In genomic region chr2:203786912-203787311, GRCh38 we compare ENCODE assay signal across 9 cellular contexts.
DNase-seq lines count a peak whose midpoint lies in the region; ATAC-seq, FAIRE-seq and TF ChIP-seq lines count a peak whose summit lies in the region.
"Had no signal": no experiment of that assay in that cellular context is flagged by ENCODE, and none has a peak within 500 bp of the region (broad histone marks: within the 10 kb centered on the region; RNA-seq: fewer than 3 reads in every experiment).

No MANE protein-coding gene starts in this region.

- peak in 1 of 2 donors; percentile 29 for DNase-seq in breast epithelium (ENCODE audit: low spot score in 2 of 2)
- DNase-seq in MCF 10A (ENCODE audit: unreplicated experiment), result no peak
- peak; percentile 42 for DNase-seq in amniotic epithelial cell (ENCODE audit: low read depth)
- DNase-seq in HepG2 (ENCODE audit: low spot score), result peak; percentile 41
- no peak for DNase-seq in activated naive CD4-positive, alpha-beta T cell treated with anti-CD3 and anti-CD28 coated beads, Interleukin-2, amount 50 U/mL, for 72 hours (ENCODE audit: low spot score in 2 of 2)
- DNase-seq in SW 1271 (lab: John Stamatoyannopoulos, UW), result no peak
- DNase-seq in NCI-H226, result no peak

- no peaks in the 10 kb centered on the region for H4K20me1 ChIP-seq in HepG2 (ENCODE audit: insufficient read depth, low read length)

- peak overlapping the region; percentile 60 to 76 for H3K27ac ChIP-seq in breast epithelium
- peak overlapping the region; percentile 9 for H3K27ac ChIP-seq in HepG2 (ENCODE audit: extremely low read length, insufficient read depth, low read length)

- H3K4me3 ChIP-seq in breast epithelium (no peak overlapping the region), HepG2 (replicated peaks in 1 of 3; ENCODE audit: insufficient read depth in 1 of 3, low read depth in 2 of 3, low read length in 3 of 3) (no peak overlapping the region)

- H3K36me3 Mint-ChIP-seq in MCF 10A (ENCODE audit: insufficient read depth, unreplicated experiment), result no peaks in the 10 kb centered on the region
- no peaks in the 10 kb centered on the region for H3K36me3 Mint-ChIP-seq in activated naive CD4-positive, alpha-beta T cell treated with anti-CD3 and anti-CD28 coated beads, Interleukin-2, amount 50 U/mL, for 72 hours
- H3K36me3 Mint-ChIP-seq: memory B cell had no signal

- TF ChIP-seq POLR2A in breast epithelium (IDR thresholded peaks at IDR 0.05) (no peak), HepG2 (IDR thresholded peaks at IDR 0.05; ENCODE audit: insufficient read depth in 1 of 2, low read depth in 2 of 2, low read length in 2 of 2) (no peak)

- no peak overlapping the region for H3K27ac Mint-ChIP-seq in MCF 10A (ENCODE audit: low read depth, unreplicated experiment)
- H3K27ac Mint-ChIP-seq in activated naive CD4-positive, alpha-beta T cell treated with anti-CD3 and anti-CD28 coated beads, Interleukin-2, amount 50 U/mL, for 72 hours, result no peak overlapping the region
- H3K27ac Mint-ChIP-seq: memory B cell had no signal

- no peak for TF ChIP-seq CTCF in breast epithelium (IDR thresholded peaks at IDR 0.05)
- TF ChIP-seq CTCF in MCF 10A (IDR thresholded peaks at IDR 0.05; ENCODE audit: unreplicated experiment), result no peak
- no peak for TF ChIP-seq CTCF in HepG2 (CRISPR knock-in tag; IDR thresholded peaks at IDR 0.05)

- no peak for TF ChIP-seq EP300 in HepG2 (IDR thresholded peaks at IDR 0.05; ENCODE audit: low read depth in 2 of 2, low read length in 2 of 2)
- TF ChIP-seq EP300 in HepG2 (CRISPR knock-in tag; IDR thresholded peaks at IDR 0.05; ENCODE audit: borderline replicate concordance), result no peak

- H3K4me1 ChIP-seq in breast epithelium (no peaks in the 10 kb centered on the region), HepG2 (ENCODE audit: insufficient read depth, low read length) (peaks cover 84% of the 10 kb centered on the region)

- H3K4me1 Mint-ChIP-seq in MCF 10A (ENCODE audit: insufficient read depth, unreplicated experiment), result peaks cover 14% of the 10 kb centered on the region
- H3K4me1 Mint-ChIP-seq: memory B cell had no signal

- no peaks in the 10 kb centered on the region for H3K9me3 Mint-ChIP-seq in MCF 10A (ENCODE audit: unreplicated experiment)
- peaks cover 0 to 8% of the 10 kb centered on the region in 2 donors for H3K9me3 Mint-ChIP-seq in activated naive CD4-positive, alpha-beta T cell treated with anti-CD3 and anti-CD28 coated beads, Interleukin-2, amount 50 U/mL, for 72 hours
- H3K9me3 Mint-ChIP-seq: memory B cell had no signal

- no peak for TF ChIP-seq RAD21 in HepG2 (CRISPR knock-in tag; IDR thresholded peaks at IDR 0.05)

- no peaks in the 10 kb centered on the region for H3K79me2 ChIP-seq in HepG2 (ENCODE audit: insufficient read depth, low read length)

- no peaks in the 10 kb centered on the region for H3K9me3 ChIP-seq in breast epithelium
- H3K9me3 ChIP-seq in HepG2 (ENCODE audit: low read length), result no peaks in the 10 kb centered on the region

- no peaks in the 10 kb centered on the region for H3K27me3 Mint-ChIP-seq in MCF 10A (ENCODE audit: insufficient read depth, unreplicated experiment)

- intact Hi-C loops in breast epithelium (cut with DNase I; ENCODE audit: low total_unique reads), result no loop called here
- intact Hi-C loops in MCF 10A (cut with micrococcal nuclease), result no loop called here
- intact Hi-C loops in HepG2 (cut with micrococcal nuclease; ENCODE audit: unreplicated experiment), result no loop called here

- CTCF ChIA-PET in MCF 10A (lab: Yijun Ruan, JAX) (interaction anchor here (0.6 to 1.2 kb wide), 2 partner anchors 135 to 302 kb away, joined by 3 read pairs; no protein-coding TSS in a partner anchor), HepG2 (lab: Yijun Ruan, JAX; ENCODE audit: low intra/inter-chr PET ratio, low total read pairs) (no interaction called here)

- no peak overlapping the region for H3K4me3 Mint-ChIP-seq in MCF 10A (ENCODE audit: unreplicated experiment)
- H3K4me3 Mint-ChIP-seq: memory B cell had no signal

- in situ Hi-C loops in HepG2 (cut with HindIII; ENCODE audit: extremely low pct_ligation_motif_present, low pct_unique_long_range_greater_than_20kb), result no loop called here

- H3K9ac ChIP-seq in HepG2 (ENCODE audit: insufficient read depth, low read depth, low read length), result no peak overlapping the region

- WGBS in HepG2 (ENCODE audit: low lambda C conversion rate), result 84% methylated on average over 4 of the region's 4 CpGs

- no peak for FAIRE-seq in HepG2 (lab: Jason Lieb, UNC)

- BruUV-seq in MCF 10A (replicated peaks; lab: Mats Ljungman, UMichigan) (no TSS peak), HepG2 (replicated peaks; lab: Mats Ljungman, UMichigan) (no TSS peak)

- no peak for ATAC-seq in HepG2
- ATAC-seq in GM21390 (IDR thresholded peaks at IDR 0.05; ENCODE audit: unreplicated experiment), result no peak
- ATAC-seq in activated naive CD4-positive, alpha-beta T cell treated with anti-CD3 and anti-CD28 coated beads, Interleukin-2, amount 50 U/mL, for 72 hours, result no peak

- POLR2A ChIA-PET in MCF 10A (lab: Yijun Ruan, JAX), result interaction anchor here (0.6 to 0.9 kb wide), 3 partner anchors 20 to 265 kb away, joined by 3 read pairs; no protein-coding TSS in a partner anchor
- POLR2A ChIA-PET in HepG2 (lab: Yijun Ruan, JAX), result interaction anchor here (6.3 kb wide), 1 partner anchor 28 kb away, joined by 225 read pairs; no protein-coding TSS in a partner anchor

- no peak overlapping the region for H2AFZ ChIP-seq in HepG2 (ENCODE audit: low read length)

- H3K36me3 ChIP-seq in breast epithelium (no peaks in the 10 kb centered on the region), HepG2 (replicated peaks in 1 of 2; ENCODE audit: control insufficient read depth in 1 of 2, insufficient read depth in 2 of 2, low read length in 2 of 2) (no peaks in the 10 kb centered on the region)

- H3K4me2 ChIP-seq in HepG2 (ENCODE audit: low read depth, low read length), result no peak overlapping the region

- no peaks in the 10 kb centered on the region for H3K27me3 ChIP-seq in breast epithelium
- no peaks in the 10 kb centered on the region for H3K27me3 ChIP-seq in HepG2 (ENCODE audit: control insufficient read depth in 1 of 2, insufficient read depth in 2 of 2, low read length in 2 of 2)

TF ChIP-seq in HepG2, 621 proteins besides CTCF, POLR2A, EP300 and RAD21 (continues in another document):
- TF ChIP-seq ZNF644 (CRISPR knock-in tag; IDR thresholded peaks at IDR 0.05; ENCODE audit: low read depth) (peak; percentile 59), ETV5 (CRISPR knock-in tag; IDR thresholded peaks at IDR 0.05; ENCODE audit: borderline replicate concordance) (no peak), HOXA3 (CRISPR knock-in tag; IDR thresholded peaks at IDR 0.05) (0 out of 2 replicates have a peak, but pooled peaks have one; percentile 36), ZUFSP (CRISPR knock-in tag; IDR thresholded peaks at IDR 0.05; ENCODE audit: borderline replicate concordance) (no peak), RCOR2 (CRISPR knock-in tag; IDR thresholded peaks at IDR 0.05) (0 out of 2 replicates have a peak, but pooled peaks have one; percentile 31), ZSCAN9 (CRISPR knock-in tag; IDR thresholded peaks at IDR 0.05; ENCODE audit: borderline replicate concordance) (0 out of 2 replicates have a peak, but pooled peaks have one; percentile 26), ZNF75D (CRISPR knock-in tag; IDR thresholded peaks at IDR 0.05; ENCODE audit: borderline replicate concordance) (no peak), FOXA3 (CRISPR knock-in tag; IDR thresholded peaks at IDR 0.05) (0 out of 2 replicates have a peak, but pooled peaks have one; percentile 8), ZNF205 (CRISPR knock-in tag; IDR thresholded peaks at IDR 0.05) (no peak), GATAD2A (CRISPR knock-in tag; IDR thresholded peaks at IDR 0.05) (peak; percentile 67), ZFY (CRISPR knock-in tag; IDR thresholded peaks at IDR 0.05) (no peak), ESRRA (CRISPR knock-in tag; IDR thresholded peaks at IDR 0.05; ENCODE audit: low read depth) (no peak), ERF (CRISPR knock-in tag; IDR thresholded peaks at IDR 0.05) (no peak), ZNF230 (CRISPR knock-in tag; IDR thresholded peaks at IDR 0.05) (no peak), RXRB (CRISPR knock-in tag; IDR thresholded peaks at IDR 0.05; ENCODE audit: borderline replicate concordance) (0 out of 2 replicates have a peak, but pooled peaks have one; percentile 17), SOX6 (IDR thresholded peaks at IDR 0.05) (no peak), SOX6 (CRISPR knock-in tag; IDR thresholded peaks at IDR 0.05) (peak; percentile 40; the same call in 1 of the 2 replicates), MAFF (IDR thresholded peaks at IDR 0.05; ENCODE audit: low read depth, low read length) (no peak)

Comparison
In these comparisons a context has a peak if more than half of its experiments do, and no peak if none do; other contexts are left out.
1. DNase-seq: peak in amniotic epithelial cell (single experiment) and HepG2 (single experiment); none in MCF 10A (single experiment), activated naive CD4-positive, alpha-beta T cell treated with anti-CD3 and anti-CD28 coated beads, Interleukin-2, amount 50 U/mL, for 72 hours (0 of 2), SW 1271 (0 of 2) and NCI-H226 (single experiment).